ENCODE assay signal across 15 cellular contexts in genomic region chr2:96525211-96525507, GRCh38. TPM values are rescaled to one million over a fixed set of nuclear protein-coding genes. Genes with fewer than 3 reads are reported as not detected.
"Had no signal": no experiment of that assay in that cellular context is flagged by ENCODE, and none has a peak within 500 bp of the region (broad histone marks: within the 10 kb centered on the region; RNA-seq: fewer than 3 reads in every experiment).

No MANE protein-coding gene starts in this region.

- DNase-seq: activated gamma-delta T cell treated with Interleukin-2 at 50 U/mL for 16 hours; activated naive CD8-positive, alpha-beta T cell treated with anti-CD3 and anti-CD28 coated beads, Interleukin-2, amount 50 U/mL, for 24 hours; left cardiac atrium; lower lobe of right lung; midbrain; ovary; stimulated activated CD4-positive, alpha-beta T cell treated with anti-CD3 and anti-CD28 coated beads, Interleukin-4, amount 100 ng/mL, for 1 hour; stomach had no signal

- H3K9me3 Mint-ChIP-seq: activated naive CD8-positive, alpha-beta T cell treated with anti-CD3 and anti-CD28 coated beads, Interleukin-2, amount 50 U/mL, for 24 hours; neural progenitor cell; WTC11 had no signal

- H3K36me3 ChIP-seq: ascending aorta, esophagus muscularis mucosa, lower lobe of right lung, neural progenitor cell, ovary, stomach, thoracic aorta had no signal

- H3K27ac Mint-ChIP-seq: WTC11 had no signal

- H3K4me2 ChIP-seq: neural progenitor cell had no signal

- H3K27ac ChIP-seq: ascending aorta, esophagus muscularis mucosa, lower lobe of right lung, neural progenitor cell, ovary, stomach, thoracic aorta had no signal

- ATAC-seq: activated naive CD8-positive, alpha-beta T cell treated with anti-CD3 and anti-CD28 coated beads, Interleukin-2, amount 50 U/mL, for 24 hours; left cardiac atrium; lower lobe of right lung; WTC11 had no signal

- H3K9me3 ChIP-seq: ascending aorta, esophagus muscularis mucosa, lower lobe of right lung, ovary, stomach, thoracic aorta had no signal

- H3K4me3 ChIP-seq: ascending aorta, esophagus muscularis mucosa, lower lobe of right lung, neural progenitor cell, ovary, stomach, thoracic aorta had no signal

- H3K36me3 Mint-ChIP-seq: neural progenitor cell, WTC11 had no signal

- H3K27me3 ChIP-seq: ascending aorta, esophagus muscularis mucosa, ovary, stomach had no signal

- H3K9ac ChIP-seq: neural progenitor cell had no signal

- H2AFZ ChIP-seq: neural progenitor cell had no signal

- H3K4me3 Mint-ChIP-seq: activated naive CD8-positive, alpha-beta T cell treated with anti-CD3 and anti-CD28 coated beads, Interleukin-2, amount 50 U/mL, for 24 hours; neural progenitor cell; WTC11 had no signal

RNA-seq across cellular contexts. Expression of gene NEURL3, which starts 20.0 kb away (rescaled TPM):
- total RNA-seq: ascending aorta, bronchial epithelial cell, esophagus muscularis mucosa, fibroblast of villous mesenchyme, ovary, thoracic aorta, WTC11 had no signal
